In genomic region chr3:124513610-124513997, GRCh38 we compare ENCODE assay signal across 1 cellular context.
TF ChIP-seq lines count a peak whose summit lies in the region.

No MANE protein-coding gene starts in this region.

TF ChIP-seq in H1, 55 proteins besides CTCF, POLR2A, EP300 and RAD21:
- TF ChIP-seq TEAD4 (IDR thresholded peaks at IDR 0.05; ENCODE audit: low read depth, low read length) (peak; percentile 76), YY1 (IDR thresholded peaks at IDR 0.05; ENCODE audit: low read depth, low read length) (no peak)
